Comparison of ENCODE assay signal across 1 cellular context in the genomic region with DNA sequence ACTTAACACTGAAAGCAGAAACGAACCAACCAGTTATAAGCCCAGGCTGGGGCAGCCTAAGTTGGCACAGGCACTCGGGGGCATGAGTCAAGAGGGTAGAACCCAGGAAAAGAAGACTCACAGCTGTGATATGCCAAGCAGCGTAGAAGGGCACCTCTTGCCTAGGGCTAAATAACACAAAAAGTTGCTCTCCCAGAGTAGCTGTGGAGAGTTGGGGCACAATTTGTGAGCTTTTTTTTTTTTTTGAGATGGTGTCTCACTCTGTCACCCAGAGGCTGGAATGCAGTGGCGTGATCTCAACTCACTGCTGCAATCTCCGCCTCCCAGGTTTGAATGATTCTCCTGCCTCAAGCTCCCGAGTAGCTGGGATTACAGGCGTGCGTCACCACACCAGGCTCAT.
TF ChIP-seq lines count a peak whose summit lies in the region.

No MANE protein-coding gene starts in this region.

TF ChIP-seq in H1, 55 proteins besides CTCF, POLR2A, EP300 and RAD21:
- TF ChIP-seq, protein P1, sequence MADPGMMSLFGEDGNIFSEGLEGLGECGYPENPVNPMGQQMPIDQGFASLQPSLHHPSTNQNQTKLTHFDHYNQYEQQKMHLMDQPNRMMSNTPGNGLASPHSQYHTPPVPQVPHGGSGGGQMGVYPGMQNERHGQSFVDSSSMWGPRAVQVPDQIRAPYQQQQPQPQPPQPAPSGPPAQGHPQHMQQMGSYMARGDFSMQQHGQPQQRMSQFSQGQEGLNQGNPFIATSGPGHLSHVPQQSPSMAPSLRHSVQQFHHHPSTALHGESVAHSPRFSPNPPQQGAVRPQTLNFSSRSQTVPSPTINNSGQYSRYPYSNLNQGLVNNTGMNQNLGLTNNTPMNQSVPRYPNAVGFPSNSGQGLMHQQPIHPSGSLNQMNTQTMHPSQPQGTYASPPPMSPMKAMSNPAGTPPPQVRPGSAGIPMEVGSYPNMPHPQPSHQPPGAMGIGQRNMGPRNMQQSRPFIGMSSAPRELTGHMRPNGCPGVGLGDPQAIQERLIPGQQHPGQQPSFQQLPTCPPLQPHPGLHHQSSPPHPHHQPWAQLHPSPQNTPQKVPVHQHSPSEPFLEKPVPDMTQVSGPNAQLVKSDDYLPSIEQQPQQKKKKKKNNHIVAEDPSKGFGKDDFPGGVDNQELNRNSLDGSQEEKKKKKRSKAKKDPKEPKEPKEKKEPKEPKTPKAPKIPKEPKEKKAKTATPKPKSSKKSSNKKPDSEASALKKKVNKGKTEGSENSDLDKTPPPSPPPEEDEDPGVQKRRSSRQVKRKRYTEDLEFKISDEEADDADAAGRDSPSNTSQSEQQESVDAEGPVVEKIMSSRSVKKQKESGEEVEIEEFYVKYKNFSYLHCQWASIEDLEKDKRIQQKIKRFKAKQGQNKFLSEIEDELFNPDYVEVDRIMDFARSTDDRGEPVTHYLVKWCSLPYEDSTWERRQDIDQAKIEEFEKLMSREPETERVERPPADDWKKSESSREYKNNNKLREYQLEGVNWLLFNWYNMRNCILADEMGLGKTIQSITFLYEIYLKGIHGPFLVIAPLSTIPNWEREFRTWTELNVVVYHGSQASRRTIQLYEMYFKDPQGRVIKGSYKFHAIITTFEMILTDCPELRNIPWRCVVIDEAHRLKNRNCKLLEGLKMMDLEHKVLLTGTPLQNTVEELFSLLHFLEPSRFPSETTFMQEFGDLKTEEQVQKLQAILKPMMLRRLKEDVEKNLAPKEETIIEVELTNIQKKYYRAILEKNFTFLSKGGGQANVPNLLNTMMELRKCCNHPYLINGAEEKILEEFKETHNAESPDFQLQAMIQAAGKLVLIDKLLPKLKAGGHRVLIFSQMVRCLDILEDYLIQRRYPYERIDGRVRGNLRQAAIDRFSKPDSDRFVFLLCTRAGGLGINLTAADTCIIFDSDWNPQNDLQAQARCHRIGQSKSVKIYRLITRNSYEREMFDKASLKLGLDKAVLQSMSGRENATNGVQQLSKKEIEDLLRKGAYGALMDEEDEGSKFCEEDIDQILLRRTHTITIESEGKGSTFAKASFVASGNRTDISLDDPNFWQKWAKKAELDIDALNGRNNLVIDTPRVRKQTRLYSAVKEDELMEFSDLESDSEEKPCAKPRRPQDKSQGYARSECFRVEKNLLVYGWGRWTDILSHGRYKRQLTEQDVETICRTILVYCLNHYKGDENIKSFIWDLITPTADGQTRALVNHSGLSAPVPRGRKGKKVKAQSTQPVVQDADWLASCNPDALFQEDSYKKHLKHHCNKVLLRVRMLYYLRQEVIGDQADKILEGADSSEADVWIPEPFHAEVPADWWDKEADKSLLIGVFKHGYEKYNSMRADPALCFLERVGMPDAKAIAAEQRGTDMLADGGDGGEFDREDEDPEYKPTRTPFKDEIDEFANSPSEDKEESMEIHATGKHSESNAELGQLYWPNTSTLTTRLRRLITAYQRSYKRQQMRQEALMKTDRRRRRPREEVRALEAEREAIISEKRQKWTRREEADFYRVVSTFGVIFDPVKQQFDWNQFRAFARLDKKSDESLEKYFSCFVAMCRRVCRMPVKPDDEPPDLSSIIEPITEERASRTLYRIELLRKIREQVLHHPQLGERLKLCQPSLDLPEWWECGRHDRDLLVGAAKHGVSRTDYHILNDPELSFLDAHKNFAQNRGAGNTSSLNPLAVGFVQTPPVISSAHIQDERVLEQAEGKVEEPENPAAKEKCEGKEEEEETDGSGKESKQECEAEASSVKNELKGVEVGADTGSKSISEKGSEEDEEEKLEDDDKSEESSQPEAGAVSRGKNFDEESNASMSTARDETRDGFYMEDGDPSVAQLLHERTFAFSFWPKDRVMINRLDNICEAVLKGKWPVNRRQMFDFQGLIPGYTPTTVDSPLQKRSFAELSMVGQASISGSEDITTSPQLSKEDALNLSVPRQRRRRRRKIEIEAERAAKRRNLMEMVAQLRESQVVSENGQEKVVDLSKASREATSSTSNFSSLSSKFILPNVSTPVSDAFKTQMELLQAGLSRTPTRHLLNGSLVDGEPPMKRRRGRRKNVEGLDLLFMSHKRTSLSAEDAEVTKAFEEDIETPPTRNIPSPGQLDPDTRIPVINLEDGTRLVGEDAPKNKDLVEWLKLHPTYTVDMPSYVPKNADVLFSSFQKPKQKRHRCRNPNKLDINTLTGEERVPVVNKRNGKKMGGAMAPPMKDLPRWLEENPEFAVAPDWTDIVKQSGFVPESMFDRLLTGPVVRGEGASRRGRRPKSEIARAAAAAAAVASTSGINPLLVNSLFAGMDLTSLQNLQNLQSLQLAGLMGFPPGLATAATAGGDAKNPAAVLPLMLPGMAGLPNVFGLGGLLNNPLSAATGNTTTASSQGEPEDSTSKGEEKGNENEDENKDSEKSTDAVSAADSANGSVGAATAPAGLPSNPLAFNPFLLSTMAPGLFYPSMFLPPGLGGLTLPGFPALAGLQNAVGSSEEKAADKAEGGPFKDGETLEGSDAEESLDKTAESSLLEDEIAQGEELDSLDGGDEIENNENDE (IDR thresholded peaks at IDR 0.05; ENCODE audit: insufficient replicate concordance, low read length), result no peak
- 0 out of 2 replicates have a peak, but pooled peaks have one; percentile 18 for TF ChIP-seq TEAD4 (IDR thresholded peaks at IDR 0.05; ENCODE audit: low read depth, low read length)
- TF ChIP-seq, protein P2, sequence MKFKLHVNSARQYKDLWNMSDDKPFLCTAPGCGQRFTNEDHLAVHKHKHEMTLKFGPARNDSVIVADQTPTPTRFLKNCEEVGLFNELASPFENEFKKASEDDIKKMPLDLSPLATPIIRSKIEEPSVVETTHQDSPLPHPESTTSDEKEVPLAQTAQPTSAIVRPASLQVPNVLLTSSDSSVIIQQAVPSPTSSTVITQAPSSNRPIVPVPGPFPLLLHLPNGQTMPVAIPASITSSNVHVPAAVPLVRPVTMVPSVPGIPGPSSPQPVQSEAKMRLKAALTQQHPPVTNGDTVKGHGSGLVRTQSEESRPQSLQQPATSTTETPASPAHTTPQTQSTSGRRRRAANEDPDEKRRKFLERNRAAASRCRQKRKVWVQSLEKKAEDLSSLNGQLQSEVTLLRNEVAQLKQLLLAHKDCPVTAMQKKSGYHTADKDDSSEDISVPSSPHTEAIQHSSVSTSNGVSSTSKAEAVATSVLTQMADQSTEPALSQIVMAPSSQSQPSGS (IDR thresholded peaks at IDR 0.05; ENCODE audit: low read length), result no peak
